Comparison of ENCODE assay signal across 13 cellular contexts in genomic region chr12:38386238-38386985, GRCh38.
DNase-seq lines count a peak whose midpoint lies in the region; ATAC-seq and TF ChIP-seq lines count a peak whose summit lies in the region.
"Had no signal": no experiment of that assay in that cellular context is flagged by ENCODE, and none has a peak within 500 bp of the region (broad histone marks: within the 10 kb centered on the region; RNA-seq: fewer than 3 reads in every experiment).

No MANE protein-coding gene starts in this region.

- H3K27ac Mint-ChIP-seq in naive thymus-derived CD8-positive, alpha-beta T cell: no peak overlapping the region
- no peak overlapping the region for H3K27ac Mint-ChIP-seq in osteocyte (ENCODE audit: unreplicated experiment)

- peak; percentile 41 for DNase-seq in M059J (ENCODE audit: low read depth)
- peak; percentile 2 for DNase-seq in choroid plexus epithelial cell (ENCODE audit: low read depth)
- no peak for DNase-seq in naive thymus-derived CD8-positive, alpha-beta T cell
- no peak for DNase-seq in activated CD4-positive, alpha-beta T cell treated with anti-CD3 and anti-CD28 coated beads, Interleukin-2, amount 50 U/mL, for 4 hours
- no peak for DNase-seq in osteocyte (ENCODE audit: extremely low spot score, unreplicated experiment)
- DNase-seq: activated T-cell treated with anti-CD3 and anti-CD28 coated beads, Interleukin-2, amount 50 U/mL, for 1 hour; GF-D8; hippocampal formation; NCI-H2171 treated with DMSO at 0.1 percent for 48 hours; nucleus accumbens had no signal

- POLR2A ChIA-PET in naive thymus-derived CD8-positive, alpha-beta T cell (lab: Charles Lee): no interaction called here

- ATAC-seq in GM18502 (IDR thresholded peaks at IDR 0.05; ENCODE audit: poor library complexity, unreplicated experiment): peak; percentile 63
- ATAC-seq in HG02588 (IDR thresholded peaks at IDR 0.05; ENCODE audit: unreplicated experiment): peak; percentile 68
- no peak for ATAC-seq in naive thymus-derived CD8-positive, alpha-beta T cell
- no peak for ATAC-seq in GM21825 (IDR thresholded peaks at IDR 0.05; ENCODE audit: unreplicated experiment)

- H3K4me3 ChIP-seq in choroid plexus epithelial cell (ENCODE audit: low read depth, low read length): no peak overlapping the region

- TF ChIP-seq CTCF in choroid plexus epithelial cell (conservative IDR thresholded peaks at IDR 0.05; ENCODE audit: low read depth, low read length): no peak
- no peak for TF ChIP-seq CTCF in osteocyte (IDR thresholded peaks at IDR 0.05)

- H3K4me1 Mint-ChIP-seq in naive thymus-derived CD8-positive, alpha-beta T cell: no peaks in the 10 kb centered on the region
- no peaks in the 10 kb centered on the region for H3K4me1 Mint-ChIP-seq in osteocyte (ENCODE audit: unreplicated experiment)

- H3K36me3 Mint-ChIP-seq in naive thymus-derived CD8-positive, alpha-beta T cell: peaks cover 0 to 13% (median 0%) of the 10 kb centered on the region in 3 donors
- no peaks in the 10 kb centered on the region for H3K36me3 Mint-ChIP-seq in osteocyte (ENCODE audit: unreplicated experiment)

- H3K9me3 Mint-ChIP-seq in naive thymus-derived CD8-positive, alpha-beta T cell: peaks cover 0 to 36% (median 20%) of the 10 kb centered on the region in 9 donors
- H3K9me3 Mint-ChIP-seq in osteocyte (ENCODE audit: unreplicated experiment): peaks cover 30% of the 10 kb centered on the region

- H3K27me3 Mint-ChIP-seq in naive thymus-derived CD8-positive, alpha-beta T cell: peaks cover 0 to 6% (median 0%) of the 10 kb centered on the region in 5 donors
- H3K27me3 Mint-ChIP-seq in osteocyte (ENCODE audit: unreplicated experiment): no peaks in the 10 kb centered on the region

- H3K4me3 Mint-ChIP-seq in naive thymus-derived CD8-positive, alpha-beta T cell: no peak overlapping the region
- no peak overlapping the region for H3K4me3 Mint-ChIP-seq in osteocyte (ENCODE audit: unreplicated experiment)

Comparison
In these comparisons a context has a peak if more than half of its experiments do, and no peak if none do; other contexts are left out.
1. ATAC-seq: peak in GM18502 (single experiment) and HG02588 (single experiment); none in naive thymus-derived CD8-positive, alpha-beta T cell (0 of 2) and GM21825 (single experiment).
2. DNase-seq: peak in M059J (single experiment) and choroid plexus epithelial cell (single experiment); none in naive thymus-derived CD8-positive, alpha-beta T cell (0 of 10), activated CD4-positive, alpha-beta T cell treated with anti-CD3 and anti-CD28 coated beads, Interleukin-2, amount 50 U/mL, for 4 hours (0 of 2) and osteocyte (single experiment).